7 cellular contexts compared by ENCODE assay signal in the genomic region with DNA sequence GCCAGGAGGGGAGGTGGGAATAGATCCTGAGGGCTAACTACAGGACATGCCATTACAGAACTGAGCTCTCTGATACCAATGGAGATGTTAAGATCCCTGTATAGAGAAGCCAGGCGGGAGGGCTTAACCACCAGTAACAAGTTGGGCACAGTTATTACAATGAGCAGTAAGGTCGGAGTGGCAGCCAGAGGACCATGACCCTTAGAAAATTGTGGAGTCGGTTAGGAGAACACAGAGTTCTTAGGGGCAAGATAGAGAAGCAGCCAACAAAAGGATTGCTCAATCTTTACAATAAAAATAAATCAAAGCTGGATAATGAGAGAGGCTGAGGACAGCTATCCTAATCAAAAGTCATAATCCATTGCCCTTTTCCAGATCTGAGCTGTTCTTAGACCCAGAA. TPM values are rescaled to one million over a fixed set of nuclear protein-coding genes. Genes with fewer than 3 reads are reported as not detected.
"Had no signal": no experiment of that assay in that cellular context is flagged by ENCODE, and none has a peak within 500 bp of the region (broad histone marks: within the 10 kb centered on the region; RNA-seq: fewer than 3 reads in every experiment).

No MANE protein-coding gene starts in this region.

- ATAC-seq: GM23338 had no signal

- DNase-seq: H9, HCEC 1CT had no signal

- H3K4me3 ChIP-seq: GM23338 had no signal

- H2AFZ ChIP-seq: GM23338 had no signal

- FAIRE-seq: H1, H54, HTR-8/SVneo had no signal

- H3K4me2 ChIP-seq: GM23338 had no signal

RNA-seq across cellular contexts. Expression of a gene that starts 10.4 kb away (rescaled TPM):
- total RNA-seq: GM23338, H1, H9, HT-29 had no signal
- polyA plus RNA-seq: H1 had no signal
